Comparison of ENCODE assay signal across 9 cellular contexts in genomic region chr6:33198853-33199436, GRCh38. TPM values are rescaled to one million over a fixed set of nuclear protein-coding genes. Genes with fewer than 3 reads are reported as not detected.
DNase-seq lines count a peak whose midpoint lies in the region; ATAC-seq lines count a peak whose summit lies in the region.
"Had no signal": no experiment of that assay in that cellular context is flagged by ENCODE, and none has a peak within 500 bp of the region (broad histone marks: within the 10 kb centered on the region; RNA-seq: fewer than 3 reads in every experiment).

No MANE protein-coding gene starts in this region.

- H3K4me3 Mint-ChIP-seq in activated CD4-positive, alpha-beta T cell treated with anti-CD3 and anti-CD28 coated beads, Interleukin-2, amount 10 ng/mL, durations not matched to agents 24 days and 14 days, result peak overlapping the region; percentile 100
- peak overlapping the region; percentile 100 for H3K4me3 Mint-ChIP-seq in activated T-helper 17 cell treated with anti-CD3 and anti-CD28 coated beads, Interleukin-2, amount 50 U/mL, for 72 hours

- H3K4me1 ChIP-seq in iPS-20b (ENCODE audit: insufficient read depth, low read length) (peaks cover 6% of the 10 kb centered on the region), stomach smooth muscle (ENCODE audit: control insufficient read depth, insufficient read depth, low read length) (peaks cover 51% of the 10 kb centered on the region)

- no peak overlapping the region; the same call in 1 of the 2 replicates for H3K9ac ChIP-seq in iPS-20b (ENCODE audit: low read depth, low read length)
- H3K9ac ChIP-seq in stomach smooth muscle (ENCODE audit: low read length in 2 of 2), result peak overlapping the region in 1 of 2 donors; percentile 96

- no peak overlapping the region for H3K27ac ChIP-seq in iPS-20b (ENCODE audit: low read length)
- H3K27ac ChIP-seq in stomach smooth muscle (ENCODE audit: low read length), result no peak overlapping the region

- DNase-seq in activated CD4-positive, alpha-beta T cell treated with anti-CD3 and anti-CD28 coated beads, Interleukin-2, amount 10 ng/mL, durations not matched to agents 24 days and 14 days, result no peak
- no peak for DNase-seq in activated CD4-positive, alpha-beta T cell treated with anti-CD3 and anti-CD28 coated beads for 48 hours
- DNase-seq in NK-92 (lab: John Stamatoyannopoulos, UW; ENCODE audit: unreplicated experiment), result no peak
- no peak for DNase-seq in G401 (ENCODE audit: low spot score)
- no peak for DNase-seq in DMS114 treated with DMSO at 0.1 percent for 48 hours (lab: John Stamatoyannopoulos, UW; ENCODE audit: unreplicated experiment)
- DNase-seq: SIG-M5 had no signal

- H3K9me3 Mint-ChIP-seq in activated CD4-positive, alpha-beta T cell treated with anti-CD3 and anti-CD28 coated beads, Interleukin-2, amount 10 ng/mL, durations not matched to agents 24 days and 14 days, result no peaks in the 10 kb centered on the region
- no peaks in the 10 kb centered on the region for H3K9me3 Mint-ChIP-seq in activated T-helper 17 cell treated with anti-CD3 and anti-CD28 coated beads, Interleukin-2, amount 50 U/mL, for 72 hours

- H3K4me1 Mint-ChIP-seq in activated CD4-positive, alpha-beta T cell treated with anti-CD3 and anti-CD28 coated beads, Interleukin-2, amount 10 ng/mL, durations not matched to agents 24 days and 14 days, result peaks cover 52% of the 10 kb centered on the region
- peaks cover 41% of the 10 kb centered on the region for H3K4me1 Mint-ChIP-seq in activated T-helper 17 cell treated with anti-CD3 and anti-CD28 coated beads, Interleukin-2, amount 50 U/mL, for 72 hours

- no peaks in the 10 kb centered on the region for H3K27me3 ChIP-seq in iPS-20b (ENCODE audit: insufficient read depth, low read length)
- H3K27me3 ChIP-seq in stomach smooth muscle (ENCODE audit: control insufficient read depth in 1 of 2, insufficient read depth in 2 of 2, low read length in 2 of 2), result no peaks in the 10 kb centered on the region

- H3K9me3 ChIP-seq in iPS-20b (ENCODE audit: insufficient read depth, low read depth, low read length) (no peaks in the 10 kb centered on the region), stomach smooth muscle (ENCODE audit: control insufficient read depth in 2 of 2, low read length in 2 of 2) (no peaks in the 10 kb centered on the region)

- H3K27me3 Mint-ChIP-seq in activated CD4-positive, alpha-beta T cell treated with anti-CD3 and anti-CD28 coated beads, Interleukin-2, amount 10 ng/mL, durations not matched to agents 24 days and 14 days, result no peaks in the 10 kb centered on the region
- H3K27me3 Mint-ChIP-seq in activated T-helper 17 cell treated with anti-CD3 and anti-CD28 coated beads, Interleukin-2, amount 50 U/mL, for 72 hours, result no peaks in the 10 kb centered on the region

- H3K36me3 Mint-ChIP-seq in activated CD4-positive, alpha-beta T cell treated with anti-CD3 and anti-CD28 coated beads, Interleukin-2, amount 10 ng/mL, durations not matched to agents 24 days and 14 days (ENCODE audit: low read depth), result peaks cover 74% of the 10 kb centered on the region
- H3K36me3 Mint-ChIP-seq in activated T-helper 17 cell treated with anti-CD3 and anti-CD28 coated beads, Interleukin-2, amount 50 U/mL, for 72 hours (ENCODE audit: low read depth), result peaks cover 89% of the 10 kb centered on the region

- intact Hi-C loops in activated CD4-positive, alpha-beta T cell treated with anti-CD3 and anti-CD28 coated beads, Interleukin-2, amount 10 ng/mL, durations not matched to agents 24 days and 14 days (cut with micrococcal nuclease), result no loop called here

- H3K27ac Mint-ChIP-seq in activated CD4-positive, alpha-beta T cell treated with anti-CD3 and anti-CD28 coated beads, Interleukin-2, amount 10 ng/mL, durations not matched to agents 24 days and 14 days, result peak overlapping the region; percentile 97
- H3K27ac Mint-ChIP-seq in activated T-helper 17 cell treated with anti-CD3 and anti-CD28 coated beads, Interleukin-2, amount 50 U/mL, for 72 hours, result peak overlapping the region; percentile 91

- H3K36me3 ChIP-seq in iPS-20b (ENCODE audit: insufficient read depth, low read depth, low read length) (peaks cover 56% of the 10 kb centered on the region), stomach smooth muscle (ENCODE audit: control insufficient read depth in 2 of 2, insufficient read depth in 2 of 2, low read length in 2 of 2) (peaks cover 45 to 47% of the 10 kb centered on the region in 2 donors)

- in situ Hi-C loops in G401 (cut with HindIII; ENCODE audit: low sequenced_read_pairs), result no loop called here

- peak overlapping the region; percentile 96 for H3K4me3 ChIP-seq in iPS-20b (ENCODE audit: low read length)
- H3K4me3 ChIP-seq in stomach smooth muscle (ENCODE audit: low read length in 2 of 2), result peak overlapping the region; percentile 88 to 97

- no peak for ATAC-seq in activated T-helper 17 cell treated with anti-CD3 and anti-CD28 coated beads, Interleukin-2, amount 50 U/mL, for 72 hours (replicated peaks)

RNA-seq across cellular contexts. Expression of gene RXRB, which starts 1.5 kb away (rescaled TPM):
- total RNA-seq in activated CD4-positive, alpha-beta T cell treated with anti-CD3 and anti-CD28 coated beads, Interleukin-2, amount 10 ng/mL, durations not matched to agents 24 days and 14 days, result 46.6 and 48.0 TPM in 2 replicates
- total RNA-seq in activated T-helper 17 cell treated with anti-CD3 and anti-CD28 coated beads, Interleukin-2, amount 50 U/mL, for 72 hours, result 10 to 100 TPM; 31.0 to 68.7 TPM
- 11.5 and 18.8 TPM in 2 replicates for total RNA-seq in G401 (2014; rRNA removed; shearing (Covaris generic))

RNA-seq across cellular contexts. Expression of gene SLC39A7, which starts 1.7 kb away (rescaled TPM):
- total RNA-seq in activated CD4-positive, alpha-beta T cell treated with anti-CD3 and anti-CD28 coated beads, Interleukin-2, amount 10 ng/mL, durations not matched to agents 24 days and 14 days, result 61.7 and 63.9 TPM in 2 replicates
- total RNA-seq in activated T-helper 17 cell treated with anti-CD3 and anti-CD28 coated beads, Interleukin-2, amount 50 U/mL, for 72 hours, result 10 to 100 TPM; 50.5 to 65.0 TPM
- 102 and 108 TPM in 2 replicates for total RNA-seq in G401 (2014; rRNA removed; shearing (Covaris generic))

RNA-seq across cellular contexts. Expression of gene HSD17B8, which starts 5.5 kb away (rescaled TPM):
- 18.2 and 18.3 TPM in 2 replicates for total RNA-seq in activated CD4-positive, alpha-beta T cell treated with anti-CD3 and anti-CD28 coated beads, Interleukin-2, amount 10 ng/mL, durations not matched to agents 24 days and 14 days
- total RNA-seq in activated T-helper 17 cell treated with anti-CD3 and anti-CD28 coated beads, Interleukin-2, amount 50 U/mL, for 72 hours, result 10 to 100 TPM in 1 of 2 donors, 1 to 10 TPM in 1; 3.4 to 13.1 TPM
- 13.3 and 18.2 TPM in 2 replicates for total RNA-seq in G401 (2014; rRNA removed; shearing (Covaris generic))

RNA-seq across cellular contexts. Expression of gene COL11A2, which starts 6.7 kb away (rescaled TPM):
- total RNA-seq in activated CD4-positive, alpha-beta T cell treated with anti-CD3 and anti-CD28 coated beads, Interleukin-2, amount 10 ng/mL, durations not matched to agents 24 days and 14 days, result 0.47 and 0.56 TPM in 2 replicates
- 1 to 10 TPM; 1.2 to 3.3 TPM for total RNA-seq in activated T-helper 17 cell treated with anti-CD3 and anti-CD28 coated beads, Interleukin-2, amount 50 U/mL, for 72 hours
- total RNA-seq in G401 (2014; rRNA removed; shearing (Covaris generic)), result 7.0 and 10.4 TPM in 2 replicates

RNA-seq across cellular contexts. Expression of gene RING1, which starts 9.4 kb away (rescaled TPM):
- total RNA-seq in activated CD4-positive, alpha-beta T cell treated with anti-CD3 and anti-CD28 coated beads, Interleukin-2, amount 10 ng/mL, durations not matched to agents 24 days and 14 days, result 44.4 and 47.6 TPM in 2 replicates
- total RNA-seq in activated T-helper 17 cell treated with anti-CD3 and anti-CD28 coated beads, Interleukin-2, amount 50 U/mL, for 72 hours, result 10 to 100 TPM; 22.7 to 25.1 TPM
- total RNA-seq in G401 (2014; rRNA removed; shearing (Covaris generic)), result 51.2 and 53.3 TPM in 2 replicates
